ENCODE assay signal across 16 cellular contexts in the genomic region with DNA sequence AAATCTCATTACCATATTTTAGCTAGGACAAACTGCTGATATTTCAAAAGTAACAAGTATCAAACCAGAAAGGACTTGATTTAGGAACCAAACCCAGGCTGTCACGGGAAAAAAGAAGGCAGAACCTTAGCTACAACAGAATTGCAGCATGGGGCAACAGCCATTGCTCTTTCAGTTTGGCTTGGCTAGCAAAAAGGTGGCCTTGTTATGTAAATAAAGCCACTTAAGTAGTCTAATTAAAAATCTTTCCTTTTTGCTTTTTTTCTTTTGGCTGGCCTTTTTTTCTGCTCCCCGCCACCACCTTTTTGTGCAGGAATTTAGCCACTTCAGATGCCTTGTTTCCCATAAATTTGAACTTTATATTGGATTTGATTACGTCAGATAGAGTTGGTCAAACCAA.
"Had no signal": no experiment of that assay in that cellular context is flagged by ENCODE, and none has a peak within 500 bp of the region (broad histone marks: within the 10 kb centered on the region; RNA-seq: fewer than 3 reads in every experiment).

No MANE protein-coding gene starts in this region.

- H3K4me1 ChIP-seq: esophagus muscularis mucosa, gastrocnemius medialis, heart right ventricle, testis, tibial nerve had no signal

- H3K4me3 Mint-ChIP-seq: naive thymus-derived CD8-positive, alpha-beta T cell; stimulated activated naive B cell treated with anti-CD40 and anti-IgM and Interleukin-4, amounts not matched to agents 10 μg/mL and 1 μg/mL and 100 μg/mL, for 72 hours; stimulated activated naive CD8-positive, alpha-beta T cell treated with anti-CD3 and anti-CD28 coated beads, Interleukin-15, amount 100 ng/mL, for 72 hours had no signal

- H3K27me3 Mint-ChIP-seq: naive thymus-derived CD8-positive, alpha-beta T cell; stimulated activated naive B cell treated with anti-CD40 and anti-IgM and Interleukin-4, amounts not matched to agents 10 μg/mL and 1 μg/mL and 100 μg/mL, for 72 hours; stimulated activated naive CD8-positive, alpha-beta T cell treated with anti-CD3 and anti-CD28 coated beads, Interleukin-15, amount 100 ng/mL, for 72 hours had no signal

- H3K9me3 Mint-ChIP-seq: stimulated activated naive B cell treated with anti-CD40 and anti-IgM and Interleukin-4, amounts not matched to agents 10 μg/mL and 1 μg/mL and 100 μg/mL, for 72 hours; stimulated activated naive CD8-positive, alpha-beta T cell treated with anti-CD3 and anti-CD28 coated beads, Interleukin-15, amount 100 ng/mL, for 72 hours had no signal

- DNase-seq: effector memory CD4-positive, alpha-beta T cell; gastrocnemius medialis; heart right ventricle; hypothalamus; kidney glomerular epithelial cell; mammary epithelial cell; naive thymus-derived CD8-positive, alpha-beta T cell; stimulated activated CD4-positive, alpha-beta T cell treated with anti-CD3 and anti-CD28 coated beads, Interleukin-2, amount 100 ng/mL, for 24 hours; stimulated activated CD4-positive, alpha-beta T cell treated with anti-CD3 and anti-CD28 coated beads, Interleukin-4, amount 100 ng/mL, for 4 hours; stimulated activated naive B cell treated with anti-CD40 and anti-IgM and Interleukin-4, amounts not matched to agents 10 μg/mL and 1 μg/mL and 100 μg/mL, for 72 hours; stimulated activated naive CD8-positive, alpha-beta T cell treated with anti-CD3 and anti-CD28 coated beads, Interleukin-15, amount 100 ng/mL, for 72 hours; testis had no signal

- ATAC-seq: gastrocnemius medialis; heart right ventricle; naive thymus-derived CD8-positive, alpha-beta T cell; sciatic nerve; stimulated activated naive B cell treated with anti-CD40 and anti-IgM and Interleukin-4, amounts not matched to agents 10 μg/mL and 1 μg/mL and 100 μg/mL, for 72 hours; stimulated activated naive CD8-positive, alpha-beta T cell treated with anti-CD3 and anti-CD28 coated beads, Interleukin-15, amount 100 ng/mL, for 72 hours had no signal

- H3K36me3 Mint-ChIP-seq: stimulated activated naive B cell treated with anti-CD40 and anti-IgM and Interleukin-4, amounts not matched to agents 10 μg/mL and 1 μg/mL and 100 μg/mL, for 72 hours had no signal

- H3K27ac ChIP-seq: epithelial cell of prostate, esophagus muscularis mucosa, gastrocnemius medialis, heart right ventricle, testis, tibial nerve had no signal

- H3K36me3 ChIP-seq: esophagus muscularis mucosa, gastrocnemius medialis, heart right ventricle, tibial nerve had no signal

- H3K4me1 Mint-ChIP-seq: naive thymus-derived CD8-positive, alpha-beta T cell; stimulated activated naive B cell treated with anti-CD40 and anti-IgM and Interleukin-4, amounts not matched to agents 10 μg/mL and 1 μg/mL and 100 μg/mL, for 72 hours; stimulated activated naive CD8-positive, alpha-beta T cell treated with anti-CD3 and anti-CD28 coated beads, Interleukin-15, amount 100 ng/mL, for 72 hours had no signal

- H3K9me3 ChIP-seq: esophagus muscularis mucosa, gastrocnemius medialis, heart right ventricle, testis, tibial nerve had no signal

- H3K27ac Mint-ChIP-seq: naive thymus-derived CD8-positive, alpha-beta T cell; stimulated activated naive B cell treated with anti-CD40 and anti-IgM and Interleukin-4, amounts not matched to agents 10 μg/mL and 1 μg/mL and 100 μg/mL, for 72 hours; stimulated activated naive CD8-positive, alpha-beta T cell treated with anti-CD3 and anti-CD28 coated beads, Interleukin-15, amount 100 ng/mL, for 72 hours had no signal

- H3K27me3 ChIP-seq: esophagus muscularis mucosa, gastrocnemius medialis, testis, tibial nerve had no signal

- H3K4me3 ChIP-seq: esophagus muscularis mucosa, gastrocnemius medialis, heart right ventricle, testis, tibial nerve had no signal
